17 cellular contexts compared by ENCODE assay signal in genomic region chrX:68997911-68998310, GRCh38.
A peak's percentile ranks its signal among the peaks of the same experiment; 100 is the strongest.
DNase-seq lines count a peak whose midpoint lies in the region; ATAC-seq and TF ChIP-seq lines count a peak whose summit lies in the region.
"Had no signal": no experiment of that assay in that cellular context is flagged by ENCODE, and none has a peak within 500 bp of the region (broad histone marks: within the 10 kb centered on the region; RNA-seq: fewer than 3 reads in every experiment).

No MANE protein-coding gene starts in this region.

- no peaks in the 10 kb centered on the region for H3K27me3 ChIP-seq in foreskin keratinocyte
- H3K27me3 ChIP-seq: SJSA1 had no signal

- peak overlapping the region; percentile 96 for H3K27ac ChIP-seq in foreskin keratinocyte
- H3K27ac ChIP-seq: HL-60, SJSA1 had no signal

- peaks cover 15% of the 10 kb centered on the region for H3K4me1 Mint-ChIP-seq in osteocyte (ENCODE audit: unreplicated experiment)
- H3K4me1 Mint-ChIP-seq in WTC11 = no peaks in the 10 kb centered on the region
- H3K4me1 Mint-ChIP-seq: activated B cell treated with CpG ODN at 0.5 μM for 24 hours; activated T-helper 17 cell treated with anti-CD3 and anti-CD28 coated beads, Interleukin-2, amount 50 U/mL, for 72 hours; stimulated activated effector memory CD8-positive, alpha-beta T cell treated with anti-CD3 and anti-CD28 coated beads, Interleukin-12 subunit alpha, Interleukin-12 subunit beta, amount 100 ng/mL, for 72 hours had no signal

- peaks cover 14% of the 10 kb centered on the region for H3K27me3 Mint-ChIP-seq in osteocyte (ENCODE audit: unreplicated experiment)
- H3K27me3 Mint-ChIP-seq in WTC11 (ENCODE audit: low read depth) = no peaks in the 10 kb centered on the region
- H3K27me3 Mint-ChIP-seq: activated B cell treated with CpG ODN at 0.5 μM for 24 hours; activated T-helper 17 cell treated with anti-CD3 and anti-CD28 coated beads, Interleukin-2, amount 50 U/mL, for 72 hours had no signal

- H3K4me3 Mint-ChIP-seq in osteocyte (ENCODE audit: unreplicated experiment) (no peak overlapping the region), WTC11 (no peak overlapping the region)
- H3K4me3 Mint-ChIP-seq: activated B cell treated with CpG ODN at 0.5 μM for 24 hours; activated T-helper 17 cell treated with anti-CD3 and anti-CD28 coated beads, Interleukin-2, amount 50 U/mL, for 72 hours; dendritic cell treated with granulocyte-macrophage colony-stimulating factor and Interleukin-4, amounts not matched to agents 40 ng/mL and 50 ng/mL, for 4 days; nephron; stimulated activated effector memory CD8-positive, alpha-beta T cell treated with anti-CD3 and anti-CD28 coated beads, Interleukin-12 subunit alpha, Interleukin-12 subunit beta, amount 100 ng/mL, for 72 hours had no signal

- peak; percentile 25 for DNase-seq in AG09319 (ENCODE audit: extremely low read depth, low read depth)
- peak; percentile 72 for DNase-seq in amniotic epithelial cell (ENCODE audit: low read depth)
- no peak for DNase-seq in foreskin keratinocyte
- DNase-seq in osteocyte (ENCODE audit: extremely low spot score, unreplicated experiment) = peak; percentile 23
- DNase-seq in DMS153 treated with DMSO at 0.1 percent for 48 hours (lab: John Stamatoyannopoulos, UW; ENCODE audit: unreplicated experiment) = no peak
- no peak for DNase-seq in WTC11 (ENCODE audit: low spot score)
- no peak for DNase-seq in posterior cingulate gyrus
- no peak for DNase-seq in activated gamma-delta T cell (lab: John Stamatoyannopoulos, UW)
- DNase-seq: activated B cell treated with CpG ODN at 0.5 μM for 24 hours, NCI-H1048, NCI-H524 had no signal

- TF ChIP-seq CTCF in AG09319 (IDR thresholded peaks at IDR 0.05; ENCODE audit: low read depth, low read length) (no peak), foreskin keratinocyte (conservative IDR thresholded peaks at IDR 0.05) (no peak), osteocyte (IDR thresholded peaks at IDR 0.05) (no peak), WTC11 (IDR thresholded peaks at IDR 0.05) (no peak)

- no peak overlapping the region for H3K27ac Mint-ChIP-seq in osteocyte (ENCODE audit: unreplicated experiment)
- no peak overlapping the region for H3K27ac Mint-ChIP-seq in WTC11
- H3K27ac Mint-ChIP-seq: activated B cell treated with CpG ODN at 0.5 μM for 24 hours; activated T-helper 17 cell treated with anti-CD3 and anti-CD28 coated beads, Interleukin-2, amount 50 U/mL, for 72 hours; dendritic cell treated with granulocyte-macrophage colony-stimulating factor and Interleukin-4, amounts not matched to agents 40 ng/mL and 50 ng/mL, for 4 days; stimulated activated effector memory CD8-positive, alpha-beta T cell treated with anti-CD3 and anti-CD28 coated beads, Interleukin-12 subunit alpha, Interleukin-12 subunit beta, amount 100 ng/mL, for 72 hours had no signal

- CTCF ChIA-PET in WTC11 (lab: Charles Lee) = interaction anchor here (1.9 kb wide), 1 partner anchor 170 kb away, joined by 6 read pairs; the partner anchor contains the start of gene EFNB1

- intact Hi-C loops in posterior cingulate gyrus (cut with DNase I) = no loop called here

- POLR2A ChIA-PET in WTC11 (lab: Charles Lee) = no interaction called here

- ATAC-seq in foreskin keratinocyte (no peak), WTC11 (no peak)
- ATAC-seq: activated T-helper 17 cell treated with anti-CD3 and anti-CD28 coated beads, Interleukin-2, amount 50 U/mL, for 72 hours; stimulated activated effector memory CD8-positive, alpha-beta T cell treated with anti-CD3 and anti-CD28 coated beads, Interleukin-12 subunit alpha, Interleukin-12 subunit beta, amount 100 ng/mL, for 72 hours had no signal

- H3K9me3 Mint-ChIP-seq in osteocyte (ENCODE audit: unreplicated experiment) (peaks cover 4% of the 10 kb centered on the region), WTC11 (no peaks in the 10 kb centered on the region)
- H3K9me3 Mint-ChIP-seq: activated B cell treated with CpG ODN at 0.5 μM for 24 hours; activated T-helper 17 cell treated with anti-CD3 and anti-CD28 coated beads, Interleukin-2, amount 50 U/mL, for 72 hours; dendritic cell treated with granulocyte-macrophage colony-stimulating factor and Interleukin-4, amounts not matched to agents 40 ng/mL and 50 ng/mL, for 4 days; stimulated activated effector memory CD8-positive, alpha-beta T cell treated with anti-CD3 and anti-CD28 coated beads, Interleukin-12 subunit alpha, Interleukin-12 subunit beta, amount 100 ng/mL, for 72 hours had no signal

- H3K36me3 Mint-ChIP-seq in osteocyte (ENCODE audit: unreplicated experiment) = no peaks in the 10 kb centered on the region
- H3K36me3 Mint-ChIP-seq in WTC11 = no peaks in the 10 kb centered on the region
- H3K36me3 Mint-ChIP-seq: stimulated activated effector memory CD8-positive, alpha-beta T cell treated with anti-CD3 and anti-CD28 coated beads, Interleukin-12 subunit alpha, Interleukin-12 subunit beta, amount 100 ng/mL, for 72 hours had no signal

- H3K4me1 ChIP-seq in foreskin keratinocyte = peaks cover 27% of the 10 kb centered on the region
- H3K4me1 ChIP-seq: SJSA1 had no signal

TF ChIP-seq in WTC11, 78 proteins besides CTCF, POLR2A, EP300 and RAD21:
- TF ChIP-seq CBFB (CRISPR knock-in tag; IDR thresholded peaks at IDR 0.05; ENCODE audit: low read depth) = no peak
- TF ChIP-seq, protein P1, sequence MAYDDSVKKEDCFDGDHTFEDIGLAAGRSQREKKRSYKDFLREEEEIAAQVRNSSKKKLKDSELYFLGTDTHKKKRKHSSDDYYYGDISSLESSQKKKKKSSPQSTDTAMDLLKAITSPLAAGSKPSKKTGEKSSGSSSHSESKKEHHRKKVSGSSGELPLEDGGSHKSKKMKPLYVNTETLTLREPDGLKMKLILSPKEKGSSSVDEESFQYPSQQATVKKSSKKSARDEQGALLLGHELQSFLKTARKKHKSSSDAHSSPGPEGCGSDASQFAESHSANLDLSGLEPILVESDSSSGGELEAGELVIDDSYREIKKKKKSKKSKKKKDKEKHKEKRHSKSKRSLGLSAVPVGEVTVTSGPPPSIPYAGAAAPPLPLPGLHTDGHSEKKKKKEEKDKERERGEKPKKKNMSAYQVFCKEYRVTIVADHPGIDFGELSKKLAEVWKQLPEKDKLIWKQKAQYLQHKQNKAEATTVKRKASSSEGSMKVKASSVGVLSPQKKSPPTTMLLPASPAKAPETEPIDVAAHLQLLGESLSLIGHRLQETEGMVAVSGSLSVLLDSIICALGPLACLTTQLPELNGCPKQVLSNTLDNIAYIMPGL (CRISPR knock-in tag; IDR thresholded peaks at IDR 0.05) = no peak
- no peak for TF ChIP-seq MXD4 (CRISPR knock-in tag; IDR thresholded peaks at IDR 0.05; ENCODE audit: borderline replicate concordance)
- TF ChIP-seq EMX1 (CRISPR knock-in tag; IDR thresholded peaks at IDR 0.05) = no peak
- TF ChIP-seq RELA (CRISPR knock-in tag; IDR thresholded peaks at IDR 0.05; ENCODE audit: borderline replicate concordance) = no peak
- TF ChIP-seq ZNF232 (CRISPR knock-in tag; IDR thresholded peaks at IDR 0.05) = no peak
- no peak for TF ChIP-seq ZNF138 (CRISPR knock-in tag; conservative IDR thresholded peaks at IDR 0.05)
- no peak for TF ChIP-seq ZNF263 (CRISPR knock-in tag; IDR thresholded peaks at IDR 0.05; ENCODE audit: low read depth)
- no peak for TF ChIP-seq SMAD4 (CRISPR knock-in tag; IDR thresholded peaks at IDR 0.05)
TF ChIP-seq in WTC11: peak in this region for 0.

Comparison
In these comparisons a context has a peak if more than half of its experiments do, and no peak if none do; other contexts are left out.
1. DNase-seq: peak in AG09319 (single experiment), amniotic epithelial cell (single experiment) and osteocyte (single experiment); none in foreskin keratinocyte (0 of 2), DMS153 treated with DMSO at 0.1 percent for 48 hours (single experiment), WTC11 (single experiment), posterior cingulate gyrus (0 of 10) and activated gamma-delta T cell (single experiment).